ENCODE assay signal across 23 cellular contexts in the genomic region with DNA sequence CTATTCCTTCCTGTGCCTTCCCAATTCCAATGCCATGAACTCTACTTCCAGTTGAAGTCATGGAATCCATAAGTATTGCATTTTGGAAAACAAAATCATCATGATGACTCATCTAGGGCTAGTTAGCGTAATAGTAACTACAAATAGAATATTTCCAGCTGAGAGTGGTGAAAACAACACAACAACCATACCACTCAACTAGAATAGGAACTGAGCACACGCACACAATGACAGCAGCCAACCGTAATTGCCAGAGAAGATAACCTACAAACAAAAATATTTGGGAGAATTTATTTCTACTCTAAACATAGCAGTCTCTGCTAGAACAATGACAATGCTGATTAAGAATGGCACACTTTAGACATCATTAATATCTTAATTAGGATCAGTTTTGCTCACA.
DNase-seq lines count a peak whose midpoint lies in the region; ATAC-seq, FAIRE-seq and TF ChIP-seq lines count a peak whose summit lies in the region.
"Had no signal": no experiment of that assay in that cellular context is flagged by ENCODE, and none has a peak within 500 bp of the region (broad histone marks: within the 10 kb centered on the region; RNA-seq: fewer than 3 reads in every experiment).

No MANE protein-coding gene starts in this region.

- intact Hi-C loops in Right ventricle myocardium inferior (cut with DNase I) (no loop called here), left ventricle myocardium superior (cut with micrococcal nuclease) (no loop called here)

- FAIRE-seq in A549 (lab: Jason Lieb, UNC), result no peak
- FAIRE-seq: A204.1, GM12891, GM18507 had no signal

- no peak overlapping the region for H3K4me2 ChIP-seq in A549
- H3K4me2 ChIP-seq: GM23338 had no signal

- H3K36me3 ChIP-seq in right atrium auricular region, result no peaks in the 10 kb centered on the region

- no peak for DNase-seq in Right ventricle myocardium inferior (ENCODE audit: missing footprints)
- no peak for DNase-seq in right atrium auricular region (ENCODE audit: low spot score)
- DNase-seq in A549 (ENCODE audit: low read depth in 1 of 2, low spot score in 1 of 2), result no peak
- peak; percentile 12 for DNase-seq in fibroblast of mammary gland (ENCODE audit: low read depth)
- DNase-seq in left ventricle myocardium superior, result no peak
- DNase-seq in AML-193 (lab: John Stamatoyannopoulos, UW), result no peak
- no peak for DNase-seq in mucosa of gallbladder (ENCODE audit: low spot score)
- DNase-seq in NCI-H345 treated with DMSO at 0.1 percent for 48 hours (lab: John Stamatoyannopoulos, UW; ENCODE audit: unreplicated experiment), result no peak
- DNase-seq: ACHN; C1 segment of cervical spinal cord; Calu3; CD4-positive, alpha-beta memory T cell; COR-L47; DMS53; DMS79 treated with DMSO at 0.1 percent for 48 hours; GF-D8; H9 had no signal

- no peak for TF ChIP-seq EP300 in A549 (IDR thresholded peaks at IDR 0.05)

- H3K9me3 ChIP-seq in right atrium auricular region (no peaks in the 10 kb centered on the region), A549 (no peaks in the 10 kb centered on the region)

- CTCF ChIA-PET in A549 (lab: Yijun Ruan, JAX), result no interaction called here

- POLR2A ChIA-PET in A549 (lab: Yijun Ruan, JAX), result no interaction called here

- no peaks in the 10 kb centered on the region for H3K4me1 ChIP-seq in right atrium auricular region
- H3K4me1 ChIP-seq in A549, result no peaks in the 10 kb centered on the region

- no peaks in the 10 kb centered on the region for H3K27me3 ChIP-seq in right atrium auricular region

- no peak for TF ChIP-seq POLR2A in A549 (IDR thresholded peaks at IDR 0.05; ENCODE audit: low read length)

- TF ChIP-seq CTCF in right atrium auricular region (IDR thresholded peaks at IDR 0.05) (no peak), A549 (IDR thresholded peaks at IDR 0.05) (no peak), fibroblast of mammary gland (conservative IDR thresholded peaks at IDR 0.05; ENCODE audit: control insufficient read depth, insufficient read depth, low read depth, low read length) (no peak)

- H3K4me3 ChIP-seq in right atrium auricular region (no peak overlapping the region), A549 (no peak overlapping the region), fibroblast of mammary gland (ENCODE audit: control insufficient read depth, low read depth, low read length) (no peak overlapping the region)
- H3K4me3 ChIP-seq: GM23338 had no signal

- WGBS in A549 (ENCODE audit: missing lambda C conversion rate), result 7% methylated on average over 3 of the region's 3 CpGs

- ATAC-seq in Right ventricle myocardium inferior, result peak; percentile 49
- ATAC-seq in A549, result no peak
- peak; percentile 79 for ATAC-seq in left ventricle myocardium superior
- ATAC-seq: GM23338, HCT116 had no signal

- peak overlapping the region in 1 of 2 donors; percentile 49 for H3K27ac ChIP-seq in right atrium auricular region
- H3K27ac ChIP-seq in A549, result no peak overlapping the region
- H3K27ac ChIP-seq: 22Rv1 had no signal

- no peak for TF ChIP-seq RAD21 in A549 (conservative IDR thresholded peaks at IDR 0.05 in 1 of 2, IDR thresholded peaks at IDR 0.05 in 1 of 2)

TF ChIP-seq in A549, 52 proteins besides CTCF, POLR2A, EP300 and RAD21:
- TF ChIP-seq FOSL2 (IDR thresholded peaks at IDR 0.05), result no peak
- peak; percentile 20; the same call in 1 of the 2 replicates for TF ChIP-seq FOSL2 (CRISPR knock-in tag; IDR thresholded peaks at IDR 0.05)
- no peak for TF ChIP-seq ATOH8 (CRISPR knock-in tag; IDR thresholded peaks at IDR 0.05; ENCODE audit: low read depth)

Comparison
In these comparisons a context has a peak if more than half of its experiments do, and no peak if none do; other contexts are left out.
1. ATAC-seq: peak in Right ventricle myocardium inferior (single experiment) and left ventricle myocardium superior (single experiment); none in A549 (0 of 2).